25 cellular contexts compared by ENCODE assay signal in the genomic region with DNA sequence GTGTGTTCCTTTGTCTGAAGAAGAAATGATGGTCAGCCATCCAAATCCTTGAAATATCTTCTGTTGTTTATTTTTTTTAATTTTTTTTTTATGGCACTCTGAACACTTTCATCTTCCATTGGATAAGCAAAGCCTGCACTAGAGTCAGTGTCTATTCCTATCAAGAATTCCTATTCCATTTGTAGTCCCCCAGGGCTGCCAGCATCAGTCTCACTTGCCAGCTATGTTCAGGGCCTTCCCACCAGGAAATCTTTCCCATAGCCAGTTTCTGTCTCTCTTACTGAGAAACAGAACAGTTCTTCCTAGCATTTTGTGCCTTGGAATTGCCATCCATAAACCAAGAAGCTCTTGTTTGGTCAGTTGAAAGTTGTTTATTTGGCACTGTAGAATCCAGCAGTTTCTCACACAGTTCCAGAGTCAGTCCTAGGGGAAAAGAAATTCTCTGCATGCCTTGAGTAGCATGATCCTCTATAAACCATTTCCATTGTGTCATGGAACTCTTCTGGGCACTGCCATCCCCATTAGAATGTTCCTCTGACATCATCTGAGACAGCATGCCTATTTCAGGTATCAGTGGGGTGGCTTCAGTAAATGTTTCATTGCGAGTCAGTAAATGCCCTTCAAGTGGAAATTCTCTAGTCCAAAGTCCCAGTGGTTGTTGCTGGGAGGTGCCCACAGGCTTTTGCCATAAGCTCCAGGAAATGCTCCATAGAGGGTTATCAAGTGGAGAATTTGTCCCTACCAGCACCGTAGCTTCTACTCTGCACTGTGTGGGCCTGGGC. TPM values are rescaled to one million over a fixed set of nuclear protein-coding genes. Genes with fewer than 3 reads are reported as not detected.
DNase-seq lines count a peak whose midpoint lies in the region; ATAC-seq, FAIRE-seq and TF ChIP-seq lines count a peak whose summit lies in the region.
"Had no signal": no experiment of that assay in that cellular context is flagged by ENCODE, and none has a peak within 500 bp of the region (broad histone marks: within the 10 kb centered on the region; RNA-seq: fewer than 3 reads in every experiment).

No MANE protein-coding gene starts in this region.

- H3K36me3 ChIP-seq in GM23248 (ENCODE audit: low read depth) (no peaks in the 10 kb centered on the region), osteoblast (ENCODE audit: insufficient read depth, low read length) (no peaks in the 10 kb centered on the region)
- H3K36me3 ChIP-seq: prostate gland, vagina had no signal

- H3K27ac ChIP-seq in GM23248 (no peak overlapping the region), osteoblast (ENCODE audit: low read depth, low read length) (no peak overlapping the region)
- H3K27ac ChIP-seq: C4-2B, prostate gland, SK-N-MC, vagina had no signal

- H3K9me2 ChIP-seq in GM23248 (ENCODE audit: insufficient read depth) = no peaks in the 10 kb centered on the region

- no peak for TF ChIP-seq CTCF in fibroblast of the aortic adventitia (IDR thresholded peaks at IDR 0.05; ENCODE audit: insufficient read depth, low read length)
- no peak for TF ChIP-seq CTCF in osteoblast (IDR thresholded peaks at IDR 0.05; ENCODE audit: extremely low read depth, low read depth, low read length)

- no peak overlapping the region for H3K4me3 ChIP-seq in GM23248
- H3K4me3 ChIP-seq in fibroblast of the aortic adventitia (ENCODE audit: low read depth, low read length) = no peak overlapping the region
- H3K4me3 ChIP-seq in osteoblast (ENCODE audit: insufficient read depth, low read length) = no peak overlapping the region
- H3K4me3 ChIP-seq: prostate gland, SK-N-MC, smooth muscle cell, vagina had no signal

- H3K9me3 ChIP-seq in GM23248 (ENCODE audit: low read depth) (no peaks in the 10 kb centered on the region), osteoblast (ENCODE audit: low read depth, low read length) (no peaks in the 10 kb centered on the region)
- H3K9me3 ChIP-seq: prostate gland, vagina had no signal

- H3K9ac ChIP-seq in GM23248 = no peak overlapping the region

- H3K4me1 ChIP-seq in GM23248 (ENCODE audit: insufficient read depth) (no peaks in the 10 kb centered on the region), osteoblast (ENCODE audit: insufficient read depth, low read length) (no peaks in the 10 kb centered on the region)
- H3K4me1 ChIP-seq: prostate gland, vagina had no signal

- no peak for ATAC-seq in HG03039 (IDR thresholded peaks at IDR 0.05; ENCODE audit: unreplicated experiment)

- no peaks in the 10 kb centered on the region for H3K27me3 ChIP-seq in GM23248 (replicated peaks; ENCODE audit: insufficient read depth)
- H3K27me3 ChIP-seq in osteoblast (ENCODE audit: insufficient read depth, low read length) = no peaks in the 10 kb centered on the region
- H3K27me3 ChIP-seq: vagina had no signal

- no peaks in the 10 kb centered on the region for H3K79me2 ChIP-seq in GM23248 (ENCODE audit: insufficient read depth)
- no peaks in the 10 kb centered on the region for H3K79me2 ChIP-seq in osteoblast (ENCODE audit: insufficient read depth, low read length)

- peak; percentile 12 for DNase-seq in GM23248
- DNase-seq in RCC 7860 (ENCODE audit: low spot score) = peak; percentile 31
- peak; percentile 25 for DNase-seq in fibroblast of the aortic adventitia (ENCODE audit: low read depth)
- DNase-seq in osteoblast (ENCODE audit: insufficient read length, low spot score, missing footprints) = peak; percentile 45
- DNase-seq in OCI-M2 (lab: John Stamatoyannopoulos, UW; ENCODE audit: unreplicated experiment) = no peak
- DNase-seq in HuH-7.5 (ENCODE audit: low spot score) = no peak
- no peak for DNase-seq in inferior parietal cortex (ENCODE audit: extremely low spot score)
- DNase-seq: activated CD4-positive, alpha-beta T cell treated with anti-CD3 and anti-CD28 coated beads, Interleukin-2, amount 10 ng/mL, durations not matched to agents 24 days and 14 days; activated naive CD4-positive, alpha-beta T cell treated with anti-CD3 and anti-CD28 coated beads, Interleukin-2, amount 10 ng/mL, durations not matched to agents 7 days and 5 days; amygdala; DMS79 treated with DMSO at 0.1 percent for 48 hours; Kasumi-1; NCI-H1092; NCI-H187; NCI-H524 treated with DMSO at 0.1 percent for 48 hours; RPMI8226; stimulated activated CD4-positive, alpha-beta T cell treated with anti-CD3 and anti-CD28 coated beads, Interleukin-2, amount 100 ng/mL, for 24 hours; substantia nigra; T-helper 2 cell had no signal

- FAIRE-seq in RCC 7860 (lab: Jason Lieb, UNC) = no peak

- H3K4me2 ChIP-seq in GM23248 (ENCODE audit: unreplicated experiment) (no peak overlapping the region), osteoblast (ENCODE audit: insufficient read depth, low read length) (no peak overlapping the region)
- H3K4me2 ChIP-seq: smooth muscle cell had no signal

- H3F3A ChIP-seq in GM23248 (ENCODE audit: insufficient read depth) = no peaks in the 10 kb centered on the region

- H4K20me1 ChIP-seq in GM23248 (ENCODE audit: insufficient read depth) = no peaks in the 10 kb centered on the region
- no peaks in the 10 kb centered on the region for H4K20me1 ChIP-seq in osteoblast (ENCODE audit: insufficient read depth, low read length)

- in situ Hi-C loops in GM23248 (cut with MboI) = loop anchor here (25.0 kb wide), 1 partner anchor 1107 kb away; no protein-coding TSS in a partner anchor

- 95 to 96% methylated on average over 2 of the region's 2 CpGs for WGBS in GM23248 (ENCODE audit: low coverage in 1 of 2, low lambda C conversion rate in 2 of 2, missing lambda C conversion rate in 2 of 2), 2 experiments

- H2AFZ ChIP-seq in GM23248 (no peak overlapping the region), osteoblast (ENCODE audit: low read length) (no peak overlapping the region)

RNA-seq across cellular contexts. Expression of gene SPRYD7, which starts 18.7 kb away (rescaled TPM):
- 8.1 and 9.0 TPM in 2 replicates for total RNA-seq in GM23248 (2014; rRNA removed; shearing (Covaris generic))
- polyA plus RNA-seq in GM23248 (2016; fragmentation: Nextera tagmentation; extraction: Ambion mirVana) = 15.8 and 16.6 TPM in 2 replicates
- total RNA-seq in fibroblast of the aortic adventitia (ENCODE audit: low replicate concordance) (2.4 and 5.3 TPM in 2 replicates), osteoblast (3.8 and 4.0 TPM in 2 replicates)

RNA-seq across cellular contexts. Expression of gene TRIM13, which starts 42.0 kb away (rescaled TPM):
- total RNA-seq in GM23248 (2014; rRNA removed; shearing (Covaris generic)) = 20.2 and 22.3 TPM in 2 replicates
- polyA plus RNA-seq in GM23248 (2016; fragmentation: Nextera tagmentation; extraction: Ambion mirVana) = 24.0 and 24.3 TPM in 2 replicates
- total RNA-seq in fibroblast of the aortic adventitia (ENCODE audit: low replicate concordance) = 19.4 and 25.6 TPM in 2 replicates
- 21.7 and 23.6 TPM in 2 replicates for total RNA-seq in osteoblast

Comparison
In these comparisons a context has a peak if more than half of its experiments do, and no peak if none do; other contexts are left out.
1. DNase-seq: peak in GM23248 (single experiment), RCC 7860 (single experiment), fibroblast of the aortic adventitia (single experiment) and osteoblast (single experiment); none in OCI-M2 (single experiment), HuH-7.5 (single experiment) and inferior parietal cortex (single experiment).